ENCODE assay signal across 16 cellular contexts in genomic region chr3:146050700-146051099, GRCh38.
"Had no signal": no experiment of that assay in that cellular context is flagged by ENCODE, and none has a peak within 500 bp of the region (broad histone marks: within the 10 kb centered on the region; RNA-seq: fewer than 3 reads in every experiment).

No MANE protein-coding gene starts in this region.

- DNase-seq: activated CD4-positive, alpha-beta memory T cell treated with anti-CD3 and anti-CD28 coated beads for 36 hours; activated CD4-positive, alpha-beta T cell treated with anti-CD3 and anti-CD28 coated beads for 48 hours; activated effector memory CD4-positive, alpha-beta T cell treated with Interleukin-2 at 50 U/mL for 16 hours; activated naive CD4-positive, alpha-beta T cell treated with anti-CD3 and anti-CD28 coated beads, Interleukin-2, amount 10 ng/mL, durations not matched to agents 7 days and 5 days; activated T-cell treated with anti-CD3 and anti-CD28 coated beads, Interleukin-2, amount 50 U/mL, for 72 hours; anterior cingulate cortex; central memory CD4-positive, alpha-beta T cell; dermis blood vessel endothelial cell; effector CD8-positive, alpha-beta T cell; foreskin melanocyte; left ventricle myocardium inferior; retina; stimulated activated CD4-positive, alpha-beta T cell treated with anti-CD3 and anti-CD28 coated beads, Interleukin-4, amount 100 ng/mL, for 24 hours; stimulated activated naive CD4-positive, alpha-beta T cell treated with Interleukin-2 at 50 U/mL for 16 hours had no signal

- ATAC-seq: activated T-cell treated with anti-CD3 and anti-CD28 coated beads, Interleukin-2, amount 50 U/mL, for 72 hours; natural killer cell treated with Interleukin-12 subunit alpha and Interleukin-12 subunit beta and Interleukin-15 and Interleukin-18, amount 100 ng/mL, for 72 hours had no signal

- H3K27ac ChIP-seq: left ventricle myocardium inferior, thoracic aorta had no signal

- H3K4me3 ChIP-seq: left ventricle myocardium inferior, thoracic aorta had no signal

- H3K36me3 ChIP-seq: left ventricle myocardium inferior, thoracic aorta had no signal

- H3K9me3 ChIP-seq: left ventricle myocardium inferior, thoracic aorta had no signal

- H3K4me1 ChIP-seq: left ventricle myocardium inferior had no signal
